1 cellular context compared by ENCODE assay signal in genomic region chr18:13137939-13138821, GRCh38.
A peak's percentile ranks its signal among the peaks of the same experiment; 100 is the strongest.
TF ChIP-seq lines count a peak whose summit lies in the region.

No MANE protein-coding gene starts in this region.

TF ChIP-seq in HepG2, 621 proteins besides CTCF, POLR2A, EP300 and RAD21 (continued from another document):
- TF ChIP-seq RERE (CRISPR knock-in tag; IDR thresholded peaks at IDR 0.05; ENCODE audit: low read depth) = 0 out of 2 replicates have a peak, but pooled peaks have one; percentile 12
- TF ChIP-seq MLX (CRISPR knock-in tag; IDR thresholded peaks at IDR 0.05) = no peak
- TF ChIP-seq HBP1 (CRISPR knock-in tag; IDR thresholded peaks at IDR 0.05; ENCODE audit: low read depth) = no peak
- 0 out of 2 replicates have a peak, but pooled peaks have one; percentile 10 for TF ChIP-seq IRF9 (CRISPR knock-in tag; IDR thresholded peaks at IDR 0.05; ENCODE audit: borderline replicate concordance)
- TF ChIP-seq TBP (CRISPR knock-in tag; IDR thresholded peaks at IDR 0.05) = no peak
- TF ChIP-seq ARID2 (CRISPR knock-in tag; IDR thresholded peaks at IDR 0.05; ENCODE audit: borderline replicate concordance) = no peak
- no peak for TF ChIP-seq AGO1 (IDR thresholded peaks at IDR 0.05; ENCODE audit: low read depth, low read length, poor library complexity, severe bottlenecking)
- TF ChIP-seq ZNF766 (CRISPR knock-in tag; IDR thresholded peaks at IDR 0.05; ENCODE audit: borderline replicate concordance) = no peak
- TF ChIP-seq KLF12 (CRISPR knock-in tag; IDR thresholded peaks at IDR 0.05; ENCODE audit: borderline replicate concordance) = no peak
- no peak for TF ChIP-seq BRF2 (CRISPR knock-in tag; IDR thresholded peaks at IDR 0.05)
- no peak for TF ChIP-seq ZNF749 (CRISPR knock-in tag; IDR thresholded peaks at IDR 0.05; ENCODE audit: borderline replicate concordance)
- TF ChIP-seq ZNF747 (CRISPR knock-in tag; IDR thresholded peaks at IDR 0.05; ENCODE audit: borderline replicate concordance) = peak; percentile 61; the same call in 1 of the 2 replicates
- TF ChIP-seq ZNF75D (CRISPR knock-in tag; IDR thresholded peaks at IDR 0.05; ENCODE audit: borderline replicate concordance) = no peak
- TF ChIP-seq HNRNPLL (IDR thresholded peaks at IDR 0.05; ENCODE audit: low read depth, low read length, poor library complexity, severe bottlenecking) = no peak
- no peak for TF ChIP-seq ZNF329 (CRISPR knock-in tag; IDR thresholded peaks at IDR 0.05; ENCODE audit: low read depth)
- 0 out of 2 replicates have a peak, but pooled peaks have one; percentile 7 for TF ChIP-seq MIER3 (CRISPR knock-in tag; IDR thresholded peaks at IDR 0.05; ENCODE audit: borderline replicate concordance)
- TF ChIP-seq ZNF331 (CRISPR knock-in tag; IDR thresholded peaks at IDR 0.05) = peak; percentile 56; the same call in 1 of the 2 replicates
- no peak for TF ChIP-seq ZNF180 (CRISPR knock-in tag; IDR thresholded peaks at IDR 0.05; ENCODE audit: borderline replicate concordance, low read depth)
- peak; percentile 54 for TF ChIP-seq FOXA3 (CRISPR knock-in tag; IDR thresholded peaks at IDR 0.05)
- TF ChIP-seq ZNF687 (CRISPR knock-in tag; IDR thresholded peaks at IDR 0.05) = peak; percentile 92
- no peak for TF ChIP-seq HDAC6 (IDR thresholded peaks at IDR 0.05; ENCODE audit: low read depth, low read length)
- TF ChIP-seq ZNF713 (CRISPR knock-in tag; IDR thresholded peaks at IDR 0.05) = no peak
- no peak for TF ChIP-seq MTA3 (CRISPR knock-in tag; IDR thresholded peaks at IDR 0.05)
